Comparison of ENCODE assay signal across 1 cellular context in the genomic region with DNA sequence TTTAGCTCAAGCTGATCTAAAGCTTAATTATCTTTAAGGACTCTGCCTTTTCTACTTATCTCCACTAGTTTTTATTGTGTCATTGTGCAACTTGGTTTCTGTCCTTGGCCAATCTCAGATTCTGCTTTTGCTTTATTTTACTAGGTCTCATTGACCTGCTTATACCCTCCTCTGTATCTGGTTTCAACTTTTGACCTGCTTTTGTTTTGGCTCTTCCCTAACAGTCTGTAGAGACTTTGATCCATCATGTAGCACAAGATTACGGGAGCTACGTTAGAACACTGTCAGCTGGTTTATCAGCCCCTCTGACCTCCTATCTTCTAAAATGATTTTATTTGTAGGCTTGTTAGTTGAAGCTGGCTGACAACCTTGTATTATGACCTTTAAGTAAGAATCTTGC.
TF ChIP-seq lines count a peak whose summit lies in the region.

No MANE protein-coding gene starts in this region.

TF ChIP-seq in H1, 55 proteins besides CTCF, POLR2A, EP300 and RAD21:
- TF ChIP-seq RBBP5 (IDR thresholded peaks at IDR 0.05; ENCODE audit: borderline replicate concordance, low read depth, low read length) (no peak), BRCA1 (IDR thresholded peaks at IDR 0.05; ENCODE audit: low read depth, low read length) (no peak), SIRT6 (IDR thresholded peaks at IDR 0.05; ENCODE audit: low read length) (no peak), CHD2 (IDR thresholded peaks at IDR 0.05; ENCODE audit: low read length) (no peak), PHF8 (conservative IDR thresholded peaks at IDR 0.05; ENCODE audit: low read depth, low read length) (no peak), JUND (IDR thresholded peaks at IDR 0.05; ENCODE audit: low read length) (no peak), TBP (IDR thresholded peaks at IDR 0.05; ENCODE audit: low read depth, low read length) (no peak), CBX5 (IDR thresholded peaks at IDR 0.05; ENCODE audit: low read depth, low read length) (no peak)
- TF ChIP-seq, protein P1, sequence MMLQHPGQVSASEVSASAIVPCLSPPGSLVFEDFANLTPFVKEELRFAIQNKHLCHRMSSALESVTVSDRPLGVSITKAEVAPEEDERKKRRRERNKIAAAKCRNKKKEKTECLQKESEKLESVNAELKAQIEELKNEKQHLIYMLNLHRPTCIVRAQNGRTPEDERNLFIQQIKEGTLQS (IDR thresholded peaks at IDR 0.05; ENCODE audit: insufficient read depth, low read depth, low read length) = no peak
- TF ChIP-seq, protein P2, sequence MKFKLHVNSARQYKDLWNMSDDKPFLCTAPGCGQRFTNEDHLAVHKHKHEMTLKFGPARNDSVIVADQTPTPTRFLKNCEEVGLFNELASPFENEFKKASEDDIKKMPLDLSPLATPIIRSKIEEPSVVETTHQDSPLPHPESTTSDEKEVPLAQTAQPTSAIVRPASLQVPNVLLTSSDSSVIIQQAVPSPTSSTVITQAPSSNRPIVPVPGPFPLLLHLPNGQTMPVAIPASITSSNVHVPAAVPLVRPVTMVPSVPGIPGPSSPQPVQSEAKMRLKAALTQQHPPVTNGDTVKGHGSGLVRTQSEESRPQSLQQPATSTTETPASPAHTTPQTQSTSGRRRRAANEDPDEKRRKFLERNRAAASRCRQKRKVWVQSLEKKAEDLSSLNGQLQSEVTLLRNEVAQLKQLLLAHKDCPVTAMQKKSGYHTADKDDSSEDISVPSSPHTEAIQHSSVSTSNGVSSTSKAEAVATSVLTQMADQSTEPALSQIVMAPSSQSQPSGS (IDR thresholded peaks at IDR 0.05; ENCODE audit: low read length) = no peak
